ENCODE assay signal across 8 cellular contexts in genomic region chr5:116084231-116084630, GRCh38. TPM values are rescaled to one million over a fixed set of nuclear protein-coding genes. Genes with fewer than 3 reads are reported as not detected.
DNase-seq lines count a peak whose midpoint lies in the region; ATAC-seq and TF ChIP-seq lines count a peak whose summit lies in the region.

No MANE protein-coding gene starts in this region.

- H3K4me1 ChIP-seq in transverse colon = peaks cover 0 to 14% (median 12%) of the 10 kb centered on the region in 4 donors

- H3K4me1 Mint-ChIP-seq in memory B cell = peaks cover 31% of the 10 kb centered on the region

- H3K36me3 Mint-ChIP-seq in memory B cell = peaks cover 10% of the 10 kb centered on the region

- H3K36me3 ChIP-seq in transverse colon = no peaks in the 10 kb centered on the region

- intact Hi-C loops in dorsolateral prefrontal cortex (cut with DNase I) (no loop called here), transverse colon (cut with DNase I; ENCODE audit: low total_unique reads) (no loop called here)

- H3K9me3 ChIP-seq in transverse colon = no peaks in the 10 kb centered on the region

- H3K4me3 Mint-ChIP-seq in memory B cell = peak overlapping the region; percentile 74

- in situ Hi-C loops in transverse colon (cut with MboI; ENCODE audit: low pct_ligation_motif_present in 1 of 4, low pct_unique_long_range_greater_than_20kb in 1 of 4, low sequenced_read_pairs in 3 of 4) = no loop called here

- H3K27ac Mint-ChIP-seq in memory B cell = peak overlapping the region; percentile 97

- H3K27me3 ChIP-seq in dorsolateral prefrontal cortex = no peaks in the 10 kb centered on the region
- H3K27me3 ChIP-seq in transverse colon = no peaks in the 10 kb centered on the region

- ATAC-seq in GM19452 (IDR thresholded peaks at IDR 0.05; ENCODE audit: unreplicated experiment) (peak; percentile 27), HG03457 (IDR thresholded peaks at IDR 0.05; ENCODE audit: unreplicated experiment) (peak; percentile 35), SK-N-SH treated with all-trans-retinoic acid at 6 μM for 48 hours (peak; percentile 13), memory B cell (ENCODE audit: low read depth) (no peak)

- 14 to 16% methylated on average over 3 to 11 of the region's 11 CpGs for WGBS in transverse colon (ENCODE audit: low coverage in 1 of 2), 2 donors

- TF ChIP-seq EP300 in transverse colon (IDR thresholded peaks at IDR 0.05; ENCODE audit: low read depth) = no peak

- DNase-seq in COR-L47 (lab: John Stamatoyannopoulos, UW) (peak; percentile 54), dorsolateral prefrontal cortex (peak in 2 of 10 donors; percentile 7 to 13), memory B cell (ENCODE audit: low spot score in 2 of 2) (peak in 1 of 2 donors; percentile 14), transverse colon (peak; percentile 23), CD1c-positive myeloid dendritic cell (ENCODE audit: extremely low spot score) (no peak)

- H3K27me3 Mint-ChIP-seq in memory B cell = no peaks in the 10 kb centered on the region

- no peak for TF ChIP-seq POLR2A in transverse colon (IDR thresholded peaks at IDR 0.05)

- no peak for TF ChIP-seq CTCF in dorsolateral prefrontal cortex (IDR thresholded peaks at IDR 0.05 in 54 of 56, conservative IDR thresholded peaks at IDR 0.05 in 2 of 56; ENCODE audit: low read depth in 1 of 56, partially characterized antibody in 56 of 56)
- no peak for TF ChIP-seq CTCF in transverse colon (IDR thresholded peaks at IDR 0.05)

- no peaks in the 10 kb centered on the region for H3K9me3 Mint-ChIP-seq in memory B cell

- H3K4me3 ChIP-seq in dorsolateral prefrontal cortex (peak overlapping the region; percentile 62 to 97 (median 87)), transverse colon (peak overlapping the region; percentile 64 to 88 (median 77))

- H3K27ac ChIP-seq in dorsolateral prefrontal cortex (peak overlapping the region in 37 of 59 donors; percentile 51 to 95 (median 87)), transverse colon (peak overlapping the region; percentile 86 to 90 (median 88))

TF ChIP-seq in SK-N-SH treated with all-trans-retinoic acid at 6 μM for 48 hours, 23 proteins besides CTCF, POLR2A, EP300 and RAD21:
- TF ChIP-seq OSR1 (CRISPR knock-in tag; IDR thresholded peaks at IDR 0.05) (no peak), ARNTL (CRISPR knock-in tag; IDR thresholded peaks at IDR 0.05; ENCODE audit: borderline replicate concordance, low read depth) (no peak), POU6F1 (CRISPR knock-in tag; IDR thresholded peaks at IDR 0.05; ENCODE audit: borderline replicate concordance, low read depth) (no peak), RARB (CRISPR knock-in tag; IDR thresholded peaks at IDR 0.05) (no peak), ISL1 (CRISPR knock-in tag; IDR thresholded peaks at IDR 0.05) (no peak), ZC3H10 (CRISPR knock-in tag; IDR thresholded peaks at IDR 0.05) (no peak), ZNF8 (CRISPR knock-in tag; IDR thresholded peaks at IDR 0.05) (no peak), ZFP3 (CRISPR knock-in tag; IDR thresholded peaks at IDR 0.05) (no peak), PATZ1 (CRISPR knock-in tag; IDR thresholded peaks at IDR 0.05; ENCODE audit: borderline replicate concordance) (no peak), CSDC2 (CRISPR knock-in tag; IDR thresholded peaks at IDR 0.05) (no peak), TCF4 (CRISPR knock-in tag; IDR thresholded peaks at IDR 0.05; ENCODE audit: borderline replicate concordance) (no peak), ZNF565 (CRISPR knock-in tag; conservative IDR thresholded peaks at IDR 0.05; ENCODE audit: low read depth) (no peak), PPARA (CRISPR knock-in tag; IDR thresholded peaks at IDR 0.05; ENCODE audit: borderline replicate concordance) (no peak), ESRRG (CRISPR knock-in tag; IDR thresholded peaks at IDR 0.05) (no peak), TSHZ2 (CRISPR knock-in tag; IDR thresholded peaks at IDR 0.05) (no peak), GLIS3 (CRISPR knock-in tag; IDR thresholded peaks at IDR 0.05) (no peak), CREB5 (CRISPR knock-in tag; IDR thresholded peaks at IDR 0.05; ENCODE audit: low read depth) (no peak), ZFP30 (CRISPR knock-in tag; IDR thresholded peaks at IDR 0.05) (no peak), BACH2 (CRISPR knock-in tag; IDR thresholded peaks at IDR 0.05; ENCODE audit: borderline replicate concordance) (no peak), TOX (CRISPR knock-in tag; IDR thresholded peaks at IDR 0.05; ENCODE audit: borderline replicate concordance) (no peak)

RNA-seq across cellular contexts. Expression of gene COMMD10, which starts 0.6 kb away (rescaled TPM):
- total RNA-seq in dorsolateral prefrontal cortex (10 to 100 TPM; 18.5 to 41.6 (median 29.6) TPM), transverse colon (10 to 100 TPM; 24.3 to 83.8 (median 34.4) TPM)

RNA-seq across cellular contexts. Expression of gene ARL14EPL, which starts 52.0 kb away (rescaled TPM):
- total RNA-seq in dorsolateral prefrontal cortex = under 1 TPM in 4 of 120 experiments, not detected in 116; 0.26 to 0.89 (median 0.56) TPM
- total RNA-seq in transverse colon = not detected
